Comparison of ENCODE assay signal across 19 cellular contexts in genomic region chr4:17197070-17197469, GRCh38.
A peak's percentile ranks its signal among the peaks of the same experiment; 100 is the strongest.
DNase-seq lines count a peak whose midpoint lies in the region; ATAC-seq and TF ChIP-seq lines count a peak whose summit lies in the region.
"Had no signal": no experiment of that assay in that cellular context is flagged by ENCODE, and none has a peak within 500 bp of the region (broad histone marks: within the 10 kb centered on the region; RNA-seq: fewer than 3 reads in every experiment).

No MANE protein-coding gene starts in this region.

- H3K36me3 ChIP-seq in heart left ventricle: no peaks in the 10 kb centered on the region
- H3K36me3 ChIP-seq in IMR-90 (ENCODE audit: control insufficient read depth, insufficient read depth, low read length): no peaks in the 10 kb centered on the region
- no peaks in the 10 kb centered on the region for H3K36me3 ChIP-seq in endodermal cell (ENCODE audit: control insufficient read depth, insufficient read depth, low read length)
- H3K36me3 ChIP-seq in neural progenitor cell: no peaks in the 10 kb centered on the region
- H3K36me3 ChIP-seq: SJCRH30 had no signal

- no peak overlapping the region for H3K4ac ChIP-seq in IMR-90 (ENCODE audit: low read depth, low read length)

- no peak overlapping the region for H2AK5ac ChIP-seq in IMR-90 (ENCODE audit: low read depth, low read length)

- no peaks in the 10 kb centered on the region for H3K79me2 ChIP-seq in neural progenitor cell (ENCODE audit: low read depth)

- no peak overlapping the region for H4K8ac ChIP-seq in IMR-90 (ENCODE audit: low read depth in 2 of 2, low read length in 2 of 2)

- H3K9ac ChIP-seq in IMR-90 (ENCODE audit: low read depth, low read length): no peak overlapping the region
- H3K9ac ChIP-seq in endodermal cell (ENCODE audit: extremely low read depth, low read length, poor library complexity, severe bottlenecking): no peak overlapping the region
- no peak overlapping the region for H3K9ac ChIP-seq in neural progenitor cell

- H3K9me1 ChIP-seq in IMR-90 (ENCODE audit: insufficient read depth, low read length): peaks cover 4% of the 10 kb centered on the region; the same call in 1 of the 2 replicates

- H2BK20ac ChIP-seq in IMR-90 (ENCODE audit: low read depth, low read length): no peak overlapping the region

- H3F3A ChIP-seq in neural progenitor cell (ENCODE audit: low read depth): no peaks in the 10 kb centered on the region

- no peak overlapping the region for H4K5ac ChIP-seq in IMR-90 (ENCODE audit: low read depth, low read length)

- no peaks in the 10 kb centered on the region for H4K20me1 ChIP-seq in IMR-90 (ENCODE audit: insufficient read depth, low read length)
- no peaks in the 10 kb centered on the region for H4K20me1 ChIP-seq in neural progenitor cell (ENCODE audit: low read depth)

- H3K27ac ChIP-seq in heart left ventricle (peak overlapping the region in 1 of 12 donors; percentile 0), IMR-90 (ENCODE audit: insufficient read depth, low read length) (no peak overlapping the region), endodermal cell (ENCODE audit: low read depth, low read length) (no peak overlapping the region), neural progenitor cell (no peak overlapping the region)
- H3K27ac ChIP-seq: SJCRH30 had no signal

- ATAC-seq in heart left ventricle (peak in 3 of 4 donors; percentile 55 to 76 (median 69)), IMR-90 (ENCODE audit: low read depth) (no peak), HG03196 (IDR thresholded peaks at IDR 0.05; ENCODE audit: unreplicated experiment) (no peak)
- ATAC-seq: K562 had no signal

- TF ChIP-seq POLR2A in heart left ventricle (IDR thresholded peaks at IDR 0.05) (no peak), IMR-90 (IDR thresholded peaks at IDR 0.05; ENCODE audit: low read depth, low read length) (no peak)

- TF ChIP-seq RAD21 in IMR-90 (IDR thresholded peaks at IDR 0.05; ENCODE audit: low read length): no peak

- CTCF ChIA-PET in IMR-90 (lab: Yijun Ruan, JAX): no interaction called here

- BruUV-seq in IMR-90 (replicated peaks; lab: Mats Ljungman, UMichigan): no TSS peak

- no peak overlapping the region for H3K4me2 ChIP-seq in IMR-90 (ENCODE audit: low read depth, low read length)
- no peak overlapping the region for H3K4me2 ChIP-seq in neural progenitor cell

- H3K9me3 Mint-ChIP-seq in endodermal cell: peaks cover 10% of the 10 kb centered on the region
- H3K9me3 Mint-ChIP-seq in neural progenitor cell: peaks cover 3% of the 10 kb centered on the region
- H3K9me3 Mint-ChIP-seq in activated T-helper 1 cell treated with anti-CD3 and anti-CD28 coated beads, Interleukin-12 subunit alpha, Interleukin-12 subunit beta, Interleukin-2, Interleukin-4 antibody, amounts not matched to agents 30 ng/mL and 10 ng/mL and 1 ng/mL, durations not matched to agents 14 hours and 24 hours and 36 hours: no peaks in the 10 kb centered on the region

- H2BK15ac ChIP-seq in IMR-90 (ENCODE audit: low read depth, low read length): peak overlapping the region; percentile 88; the same call in 2 of the 3 replicates

- in situ Hi-C loops in IMR-90 (cut with MboI; ENCODE audit: low sequenced_read_pairs): no loop called here

- H3K4me1 ChIP-seq in heart left ventricle (peaks cover 0 to 12% (median 0%) of the 10 kb centered on the region in 12 donors), IMR-90 (ENCODE audit: control insufficient read depth, insufficient read depth, low read length) (peaks cover 5% of the 10 kb centered on the region), endodermal cell (ENCODE audit: control insufficient read depth, insufficient read depth, low read length) (no peaks in the 10 kb centered on the region), neural progenitor cell (no peaks in the 10 kb centered on the region)
- H3K4me1 ChIP-seq: SJCRH30 had no signal

- no peaks in the 10 kb centered on the region for H3K79me1 ChIP-seq in IMR-90 (ENCODE audit: low read depth in 1 of 2, low read length in 2 of 2)

- no peaks in the 10 kb centered on the region for H3K4me1 Mint-ChIP-seq in endodermal cell
- H3K4me1 Mint-ChIP-seq in neural progenitor cell: peaks cover 2% of the 10 kb centered on the region
- H3K4me1 Mint-ChIP-seq in activated T-helper 1 cell treated with anti-CD3 and anti-CD28 coated beads, Interleukin-12 subunit alpha, Interleukin-12 subunit beta, Interleukin-2, Interleukin-4 antibody, amounts not matched to agents 30 ng/mL and 10 ng/mL and 1 ng/mL, durations not matched to agents 14 hours and 24 hours and 36 hours (ENCODE audit: low read depth): no peaks in the 10 kb centered on the region
- H3K4me1 Mint-ChIP-seq: B cell, CD14-positive monocyte had no signal

- H3K56ac ChIP-seq in IMR-90 (ENCODE audit: extremely low read depth, insufficient read depth, low read length): no peak overlapping the region

- no peak overlapping the region for H3K4me3 Mint-ChIP-seq in endodermal cell
- H3K4me3 Mint-ChIP-seq in neural progenitor cell: no peak overlapping the region
- H3K4me3 Mint-ChIP-seq in activated T-helper 1 cell treated with anti-CD3 and anti-CD28 coated beads, Interleukin-12 subunit alpha, Interleukin-12 subunit beta, Interleukin-2, Interleukin-4 antibody, amounts not matched to agents 30 ng/mL and 10 ng/mL and 1 ng/mL, durations not matched to agents 14 hours and 24 hours and 36 hours: no peak overlapping the region
- H3K4me3 Mint-ChIP-seq: B cell, CD14-positive monocyte had no signal

- no peak for TF ChIP-seq CTCF in heart left ventricle (IDR thresholded peaks at IDR 0.05)
- TF ChIP-seq CTCF in IMR-90 (conservative IDR thresholded peaks at IDR 0.05; ENCODE audit: low read depth, low read length): no peak
- no peak for TF ChIP-seq CTCF in endodermal cell (conservative IDR thresholded peaks at IDR 0.05)
- no peak for TF ChIP-seq CTCF in neural progenitor cell (IDR thresholded peaks at IDR 0.05)

- POLR2A ChIA-PET in IMR-90 (lab: Charles Lee; ENCODE audit: unreplicated experiment): no interaction called here

- no peak overlapping the region for H3K14ac ChIP-seq in IMR-90 (replicated peaks; ENCODE audit: low read depth, low read length)

- H2BK120ac ChIP-seq in IMR-90 (ENCODE audit: low read depth, low read length): no peak overlapping the region

- H4K91ac ChIP-seq in IMR-90 (ENCODE audit: insufficient read depth, low read depth, low read length): no peak overlapping the region

- peak in 1 of 5 donors; percentile 33 for DNase-seq in heart left ventricle
- no peak for DNase-seq in cardiac septum (ENCODE audit: low spot score)
- DNase-seq in IMR-90: no peak
- DNase-seq in endodermal cell: no peak
- DNase-seq in neural progenitor cell (ENCODE audit: low spot score): no peak
- DNase-seq in activated T-cell treated with anti-CD3 and anti-CD28 coated beads, Interleukin-2, amount 50 U/mL, for 48 hours: no peak
- DNase-seq in activated T-helper 1 cell treated with anti-CD3 and anti-CD28 coated beads, Interleukin-12 subunit alpha, Interleukin-12 subunit beta, Interleukin-2, Interleukin-4 antibody, amounts not matched to agents 30 ng/mL and 10 ng/mL and 1 ng/mL, durations not matched to agents 14 hours and 24 hours and 36 hours (ENCODE audit: low spot score): no peak
- DNase-seq: GF-D8; NCI-H1105; NCI-H146; NCI-H2029; NCI-H2227 treated with DMSO at 0.1 percent for 48 hours; NCI-H510A; NK-92 treated with Interleukin-12 subunit alpha and Interleukin-12 subunit beta, amount 100 ng/mL, for 24 hours; SJCRH30 had no signal

- H3K36me3 Mint-ChIP-seq in endodermal cell (ENCODE audit: low read depth) (no peaks in the 10 kb centered on the region), neural progenitor cell (no peaks in the 10 kb centered on the region)
- no peaks in the 10 kb centered on the region for H3K36me3 Mint-ChIP-seq in activated T-helper 1 cell treated with anti-CD3 and anti-CD28 coated beads, Interleukin-12 subunit alpha, Interleukin-12 subunit beta, Interleukin-2, Interleukin-4 antibody, amounts not matched to agents 30 ng/mL and 10 ng/mL and 1 ng/mL, durations not matched to agents 14 hours and 24 hours and 36 hours (ENCODE audit: low read depth)
- H3K36me3 Mint-ChIP-seq: CD14-positive monocyte had no signal

- H3K27me3 ChIP-seq in heart left ventricle (no peaks in the 10 kb centered on the region), IMR-90 (ENCODE audit: control insufficient read depth, insufficient read depth, low read length) (no peaks in the 10 kb centered on the region), endodermal cell (ENCODE audit: control insufficient read depth, insufficient read depth, low read length, poor library complexity, severe bottlenecking) (no peaks in the 10 kb centered on the region), neural progenitor cell (no peaks in the 10 kb centered on the region)

- H3K27ac Mint-ChIP-seq in endodermal cell (peak overlapping the region; percentile 26), neural progenitor cell (no peak overlapping the region)
- no peak overlapping the region for H3K27ac Mint-ChIP-seq in activated T-helper 1 cell treated with anti-CD3 and anti-CD28 coated beads, Interleukin-12 subunit alpha, Interleukin-12 subunit beta, Interleukin-2, Interleukin-4 antibody, amounts not matched to agents 30 ng/mL and 10 ng/mL and 1 ng/mL, durations not matched to agents 14 hours and 24 hours and 36 hours
- H3K27ac Mint-ChIP-seq: B cell, CD14-positive monocyte had no signal

- 49 to 64% (median 58%) methylated on average over 4 of the region's 4 CpGs for WGBS in heart left ventricle, 4 donors
- no CpG with 5 or more reads among the region's 4 CpGs for WGBS in IMR-90 (ENCODE audit: extremely low coverage in 2 of 2, insufficient read length in 1 of 2), 2 experiments
- 95 to 100% methylated on average over 3 to 4 of the region's 4 CpGs for WGBS in endodermal cell (ENCODE audit: insufficient coverage in 1 of 2, insufficient read length in 1 of 2), 2 experiments

- no peak overlapping the region for H2BK5ac ChIP-seq in IMR-90 (ENCODE audit: low read depth, low read length, poor library complexity, severe bottlenecking)

- H3K4me3 ChIP-seq in heart left ventricle (no peak overlapping the region), IMR-90 (ENCODE audit: insufficient read depth, low read depth, low read length) (no peak overlapping the region), endodermal cell (ENCODE audit: low read length) (no peak overlapping the region), neural progenitor cell (no peak overlapping the region)
- H3K4me3 ChIP-seq: K562, SJCRH30 had no signal

- H3K27me3 Mint-ChIP-seq in endodermal cell (ENCODE audit: insufficient read depth) (peaks cover 1% of the 10 kb centered on the region), neural progenitor cell (ENCODE audit: insufficient read depth, low read depth) (no peaks in the 10 kb centered on the region)
- peaks cover 2% of the 10 kb centered on the region for H3K27me3 Mint-ChIP-seq in activated T-helper 1 cell treated with anti-CD3 and anti-CD28 coated beads, Interleukin-12 subunit alpha, Interleukin-12 subunit beta, Interleukin-2, Interleukin-4 antibody, amounts not matched to agents 30 ng/mL and 10 ng/mL and 1 ng/mL, durations not matched to agents 14 hours and 24 hours and 36 hours (ENCODE audit: insufficient read depth)
- H3K27me3 Mint-ChIP-seq: B cell had no signal

- H3K9me3 ChIP-seq in heart left ventricle (peaks cover 0 to 9% (median 2%) of the 10 kb centered on the region in 12 donors), IMR-90 (ENCODE audit: control insufficient read depth, insufficient read depth, low read length) (peaks cover 4% of the 10 kb centered on the region), endodermal cell (ENCODE audit: control insufficient read depth, low read length) (no peaks in the 10 kb centered on the region), neural progenitor cell (ENCODE audit: low read depth) (no peaks in the 10 kb centered on the region)
- H3K9me3 ChIP-seq: SJCRH30 had no signal

- dilution Hi-C loops in IMR-90 (cut with HindIII; ENCODE audit: low sequenced_read_pairs, unreplicated experiment): no loop called here

- H3K18ac ChIP-seq in IMR-90 (ENCODE audit: low read depth, low read length): no peak overlapping the region; the same call in 1 of the 2 replicates

- intact Hi-C loops in heart left ventricle (cut with DNase I) (no loop called here), cardiac septum (cut with DNase I) (no loop called here), IMR-90 (cut with micrococcal nuclease) (no loop called here)
- intact Hi-C loops in activated T-helper 1 cell treated with anti-CD3 and anti-CD28 coated beads, Interleukin-12 subunit alpha, Interleukin-12 subunit beta, Interleukin-2, Interleukin-4 antibody, amounts not matched to agents 30 ng/mL and 10 ng/mL and 1 ng/mL, durations not matched to agents 14 hours and 24 hours and 36 hours (cut with micrococcal nuclease): no loop called here

- no peak overlapping the region for H2AK9ac ChIP-seq in IMR-90 (replicated peaks; ENCODE audit: low read depth, low read length, poor library complexity)

- H2AFZ ChIP-seq in IMR-90 (replicated peaks; ENCODE audit: low read length, poor library complexity): no peak overlapping the region
- H2AFZ ChIP-seq in neural progenitor cell (replicated peaks): peak overlapping the region; percentile 57

- peak overlapping the region; percentile 24; the same call in 1 of the 2 replicates for H3K23ac ChIP-seq in IMR-90 (ENCODE audit: low read depth, low read length)

Comparison
In these comparisons a context has a peak if more than half of its experiments do, and no peak if none do; other contexts are left out.
1. ATAC-seq: peak in heart left ventricle (3 of 4); none in IMR-90 (single experiment) and HG03196 (single experiment).